Comparison of ENCODE assay signal across 34 cellular contexts in genomic region chr17:74415608-74416396, GRCh38. TPM values are rescaled to one million over a fixed set of nuclear protein-coding genes. Genes with fewer than 3 reads are reported as not detected.
"Had no signal": no experiment of that assay in that cellular context is flagged by ENCODE, and none has a peak within 500 bp of the region (broad histone marks: within the 10 kb centered on the region; RNA-seq: fewer than 3 reads in every experiment).

No MANE protein-coding gene starts in this region.

- H3K4me3 Mint-ChIP-seq: activated CD4-positive, alpha-beta T cell treated with anti-CD3 and anti-CD28 coated beads, Interleukin-2, amount 10 ng/mL, durations not matched to agents 24 days and 14 days; activated naive CD4-positive, alpha-beta T cell treated with anti-CD3 and anti-CD28 coated beads for 36 hours; activated naive CD8-positive, alpha-beta T cell; activated T-helper 17 cell treated with anti-CD3 and anti-CD28 coated beads, Interleukin-2, amount 50 U/mL, for 72 hours; brain; central memory CD8-positive, alpha-beta T cell; T-helper 1 cell treated with Interleukin-12 subunit alpha and Interleukin-12 subunit beta and Interleukin-4 antibody, amounts not matched to agents 30 μg/mL and 1 μg/mL, for 36 hours; WTC11 had no signal

- H3K4me1 Mint-ChIP-seq: central memory CD8-positive, alpha-beta T cell had no signal

- H3K9me3 ChIP-seq: SJSA1 had no signal

- H3K27me3 ChIP-seq: SJSA1 had no signal

- ATAC-seq: activated T-helper 17 cell treated with anti-CD3 and anti-CD28 coated beads, Interleukin-2, amount 50 U/mL, for 72 hours; Panc1; SK-N-SH treated with all-trans-retinoic acid at 6 μM for 48 hours; WTC11 had no signal

- H3K36me3 ChIP-seq: SJSA1 had no signal

- H3K36me3 Mint-ChIP-seq: brain had no signal

- H3K9me3 Mint-ChIP-seq: activated CD4-positive, alpha-beta T cell treated with anti-CD3 and anti-CD28 coated beads, Interleukin-2, amount 10 ng/mL, durations not matched to agents 24 days and 14 days; activated naive CD4-positive, alpha-beta T cell treated with anti-CD3 and anti-CD28 coated beads for 36 hours; activated T-helper 17 cell treated with anti-CD3 and anti-CD28 coated beads, Interleukin-2, amount 50 U/mL, for 72 hours; central memory CD8-positive, alpha-beta T cell; T-helper 1 cell treated with Interleukin-12 subunit alpha and Interleukin-12 subunit beta and Interleukin-4 antibody, amounts not matched to agents 30 μg/mL and 1 μg/mL, for 36 hours had no signal

- H3K27ac ChIP-seq: KMS-11, RWPE1, SJSA1 had no signal

- H3K9ac ChIP-seq: KMS-11 had no signal

- DNase-seq: activated CD4-positive, alpha-beta T cell treated with anti-CD3 and anti-CD28 coated beads, Interleukin-2, amount 10 ng/mL, durations not matched to agents 24 days and 14 days; activated CD4-positive, alpha-beta T cell treated with anti-CD3 and anti-CD28 coated beads, Interleukin-2, amount 50 U/mL, for 48 hours; activated CD4-positive, CD25-positive, alpha-beta regulatory T cell treated with anti-CD3 and anti-CD28 coated beads, Interleukin-2, amount 50 U/mL, for 72 hours; activated CD8-positive, alpha-beta memory T cell treated with anti-CD3 and anti-CD28 coated beads for 24 hours; activated gamma-delta T cell; activated naive CD4-positive, alpha-beta T cell treated with anti-CD3 and anti-CD28 coated beads for 36 hours; activated T-cell treated with anti-CD3 and anti-CD28 coated beads for 4 hours; activated T-cell treated with anti-CD3 and anti-CD28 coated beads, Interleukin-2, amount 50 U/mL, for 48 hours; amygdala; NCI-H1092; NCI-H1417; NCI-H1930; NCI-H2107; NCI-H2171 treated with DMSO at 0.1 percent for 48 hours; NCI-H226; NCI-H510A; NCI-H526 treated with DMSO at 0.1 percent for 48 hours; NCI-H82; OCI-M1; SHP77; SW 1271 had no signal

- H3K27ac Mint-ChIP-seq: activated CD4-positive, alpha-beta T cell treated with anti-CD3 and anti-CD28 coated beads, Interleukin-2, amount 10 ng/mL, durations not matched to agents 24 days and 14 days; activated naive CD4-positive, alpha-beta T cell treated with anti-CD3 and anti-CD28 coated beads for 36 hours; activated naive CD8-positive, alpha-beta T cell; activated T-helper 17 cell treated with anti-CD3 and anti-CD28 coated beads, Interleukin-2, amount 50 U/mL, for 72 hours; T-helper 1 cell treated with Interleukin-12 subunit alpha and Interleukin-12 subunit beta and Interleukin-4 antibody, amounts not matched to agents 30 μg/mL and 1 μg/mL, for 36 hours; WTC11 had no signal

- H3K4me2 ChIP-seq: KMS-11 had no signal

- H3K4me3 ChIP-seq: SJSA1 had no signal

RNA-seq across cellular contexts. Expression of gene GPRC5C, which starts 16.1 kb away (rescaled TPM):
- total RNA-seq: activated naive CD4-positive, alpha-beta T cell treated with anti-CD3 and anti-CD28 coated beads for 36 hours had no signal

RNA-seq across cellular contexts. Expression of gene GPR142, which starts 48.5 kb away (rescaled TPM):
- total RNA-seq: activated CD4-positive, alpha-beta T cell treated with anti-CD3 and anti-CD28 coated beads, Interleukin-2, amount 10 ng/mL, durations not matched to agents 24 days and 14 days; activated naive CD4-positive, alpha-beta T cell treated with anti-CD3 and anti-CD28 coated beads for 36 hours; activated T-helper 17 cell treated with anti-CD3 and anti-CD28 coated beads, Interleukin-2, amount 50 U/mL, for 72 hours; astrocyte; MCF 10A; SJSA1; WTC11 had no signal

RNA-seq across cellular contexts. Expression of gene CD300A, which starts 50.6 kb away (rescaled TPM):
- total RNA-seq: astrocyte, MCF 10A, SJSA1 had no signal

RNA-seq across cellular contexts. Expression of gene BTBD17, which starts 54.1 kb away (rescaled TPM):
- total RNA-seq: activated CD4-positive, alpha-beta T cell treated with anti-CD3 and anti-CD28 coated beads, Interleukin-2, amount 10 ng/mL, durations not matched to agents 24 days and 14 days; activated naive CD4-positive, alpha-beta T cell treated with anti-CD3 and anti-CD28 coated beads for 36 hours; activated T-helper 17 cell treated with anti-CD3 and anti-CD28 coated beads, Interleukin-2, amount 50 U/mL, for 72 hours; astrocyte; MCF 10A; SJSA1 had no signal
